ENCODE assay signal across 11 cellular contexts in genomic region chr5:58457040-58457439, GRCh38. TPM values are rescaled to one million over a fixed set of nuclear protein-coding genes. Genes with fewer than 3 reads are reported as not detected.
DNase-seq lines count a peak whose midpoint lies in the region; ATAC-seq and TF ChIP-seq lines count a peak whose summit lies in the region.
"Had no signal": no experiment of that assay in that cellular context is flagged by ENCODE, and none has a peak within 500 bp of the region (broad histone marks: within the 10 kb centered on the region; RNA-seq: fewer than 3 reads in every experiment).

No MANE protein-coding gene starts in this region.

- WGBS in lung, 2 donors: 57 to 65% methylated on average over 4 of the region's 4 CpGs

- DNase-seq in M059J (ENCODE audit: low read depth): peak; percentile 47
- peak; percentile 42 for DNase-seq in dermis blood vessel endothelial cell
- no peak for DNase-seq in lung (ENCODE audit: low spot score)
- no peak for DNase-seq in thoracic aorta (ENCODE audit: low spot score)
- DNase-seq in SKM-1 treated with dmso at 0.1 percent for 144 hours (lab: John Stamatoyannopoulos, UW; ENCODE audit: unreplicated experiment): no peak
- DNase-seq in globus pallidus (ENCODE audit: low spot score): no peak
- DNase-seq in hippocampal formation (lab: John Stamatoyannopoulos, UW): no peak
- DNase-seq: cortex of kidney, DMS79, OCI-M1 had no signal

- no peaks in the 10 kb centered on the region for H3K9me3 ChIP-seq in lung (ENCODE audit: control insufficient read depth in 2 of 2, insufficient read depth in 1 of 2, low read length in 1 of 2)
- no peaks in the 10 kb centered on the region for H3K9me3 ChIP-seq in thoracic aorta

- H3K4me3 ChIP-seq in lung (peak overlapping the region; percentile 29), thoracic aorta (peak overlapping the region; percentile 83)

- H3K27me3 ChIP-seq in lung (ENCODE audit: control insufficient read depth, insufficient read depth): no peaks in the 10 kb centered on the region
- no peaks in the 10 kb centered on the region for H3K27me3 ChIP-seq in thoracic aorta (replicated peaks; ENCODE audit: insufficient read depth)

- peak overlapping the region in 1 of 2 donors; percentile 58 for H3K27ac ChIP-seq in lung (ENCODE audit: low read depth in 1 of 2, low read length in 1 of 2)
- H3K27ac ChIP-seq in thoracic aorta: no peak overlapping the region

- TF ChIP-seq CTCF in lung (IDR thresholded peaks at IDR 0.05; ENCODE audit: control extremely low read depth, extremely low read depth) (no peak), thoracic aorta (IDR thresholded peaks at IDR 0.05) (no peak)

- H3K4me1 ChIP-seq in lung (ENCODE audit: control insufficient read depth in 2 of 2, insufficient read depth in 2 of 2, low read length in 2 of 2) (peaks cover 0 to 19% of the 10 kb centered on the region in 2 donors), thoracic aorta (ENCODE audit: control insufficient read depth in 1 of 2, low read depth in 2 of 2) (peaks cover 15 to 47% of the 10 kb centered on the region in 2 donors)

- ATAC-seq in lung (ENCODE audit: insufficient read depth, low FRiP score) (no peak), thoracic aorta (ENCODE audit: insufficient number of reproducible peaks, low FRiP score, low read depth) (no peak), GM21367 (IDR thresholded peaks at IDR 0.05; ENCODE audit: unreplicated experiment) (no peak)

- H3K36me3 ChIP-seq in lung (ENCODE audit: control insufficient read depth in 2 of 2, insufficient read depth in 2 of 2, low read length in 2 of 2): peaks cover 7 to 14% of the 10 kb centered on the region in 2 donors
- H3K36me3 ChIP-seq in thoracic aorta: peaks cover 12% of the 10 kb centered on the region

RNA-seq across cellular contexts. Expression of gene PLK2, which starts 2.8 kb away (rescaled TPM):
- total RNA-seq in M059J (2014; rRNA removed; shearing (Covaris generic)): 1,040 and 1,179 TPM in 2 replicates
- 435 and 601 TPM in 2 replicates for total RNA-seq in dermis blood vessel endothelial cell
- total RNA-seq in lung: 100 to 1,000 TPM in 1 of 2 donors, 10 to 100 TPM in 1; 57.1 to 363 TPM
- 10 to 100 TPM; 20.1 to 24.8 TPM for polyA plus RNA-seq in lung
- total RNA-seq in thoracic aorta: 100 to 1,000 TPM; 126 to 180 TPM

RNA-seq across cellular contexts. Expression of gene GAPT, which starts 34.2 kb away (rescaled TPM):
- total RNA-seq in M059J (2014; rRNA removed; shearing (Covaris generic)): not detected in 2 replicates
- total RNA-seq in dermis blood vessel endothelial cell: not detected in 2 replicates
- total RNA-seq in lung: 1 to 10 TPM; 4.0 to 5.1 TPM
- polyA plus RNA-seq in lung: 10 to 100 TPM in 1 of 2 donors, 1 to 10 TPM in 1; 4.1 to 20.5 TPM
- total RNA-seq in thoracic aorta: 1 to 10 TPM in 1 of 2 donors, under 1 TPM in 1; 0.14 to 1.6 TPM

Comparison
In these comparisons a context has a peak if more than half of its experiments do, and no peak if none do; other contexts are left out.
1. DNase-seq: peak in M059J (single experiment) and dermis blood vessel endothelial cell (single experiment); none in lung (single experiment), thoracic aorta (single experiment), SKM-1 treated with dmso at 0.1 percent for 144 hours (single experiment), globus pallidus (single experiment) and hippocampal formation (0 of 2).